23 cellular contexts compared by ENCODE assay signal in genomic region chr4:25368315-25368714, GRCh38.
"Had no signal": no experiment of that assay in that cellular context is flagged by ENCODE, and none has a peak within 500 bp of the region (broad histone marks: within the 10 kb centered on the region; RNA-seq: fewer than 3 reads in every experiment).

No MANE protein-coding gene starts in this region.

- H3K36me3 ChIP-seq: thoracic aorta had no signal

- H3K27ac ChIP-seq: ascending aorta, coronary artery, left lung, sigmoid colon, thoracic aorta, vagina had no signal

- H3K9me3 ChIP-seq: ascending aorta, left lung, sigmoid colon, thoracic aorta, vagina had no signal

- ATAC-seq: activated CD4-positive, CD25-positive, alpha-beta regulatory T cell treated with anti-CD3 and anti-CD28 coated beads, Interleukin-2, amount 50 U/mL, for 24 hours; activated CD8-positive, alpha-beta memory T cell treated with anti-CD3 and anti-CD28 coated beads, Interleukin-2, amount 10 ng/mL, durations not matched to agents 7 days and 5 days; activated CD8-positive, alpha-beta T cell treated with anti-CD3 and anti-CD28 coated beads for 36 hours; left lung had no signal

- H3K27me3 ChIP-seq: ascending aorta, left lung, sigmoid colon, vagina had no signal

- H3K4me3 ChIP-seq: ascending aorta, coronary artery, left lung, sigmoid colon, thoracic aorta, vagina had no signal

- DNase-seq: activated CD4-positive, alpha-beta T cell treated with anti-CD3 and anti-CD28 coated beads, Interleukin-2, amount 10 ng/mL, durations not matched to agents 24 days and 14 days; activated CD8-positive, alpha-beta memory T cell treated with anti-CD3 and anti-CD28 coated beads, Interleukin-2, amount 10 ng/mL, durations not matched to agents 7 days and 5 days; activated CD8-positive, alpha-beta T cell treated with anti-CD3 and anti-CD28 coated beads for 36 hours; activated effector memory CD4-positive, alpha-beta T cell treated with anti-CD3 and anti-CD28 coated beads, Interleukin-2, amount 50 U/mL, for 16 hours; activated naive CD4-positive, alpha-beta T cell treated with anti-CD3 and anti-CD28 coated beads, Interleukin-2, amount 50 U/mL, for 16 hours; activated T-cell treated with anti-CD3 and anti-CD28 coated beads for 4 hours; foreskin fibroblast; immature natural killer cell; left lung; mammary epithelial cell; nephron progenitor cell; sigmoid colon; stimulated activated CD4-positive, alpha-beta T cell treated with anti-CD3 and anti-CD28 coated beads, Interleukin-4, amount 100 ng/mL, for 1 hour; stimulated activated naive CD4-positive, alpha-beta T cell; SW 1271; T-helper 2 cell had no signal

- H3K36me3 Mint-ChIP-seq: activated CD8-positive, alpha-beta memory T cell treated with anti-CD3 and anti-CD28 coated beads, Interleukin-2, amount 10 ng/mL, durations not matched to agents 7 days and 5 days; type B pancreatic cell had no signal

- H3K4me1 ChIP-seq: ascending aorta, left lung, sigmoid colon, vagina had no signal

- H3K4me1 Mint-ChIP-seq: activated CD4-positive, alpha-beta T cell treated with anti-CD3 and anti-CD28 coated beads, Interleukin-2, amount 10 ng/mL, durations not matched to agents 24 days and 14 days; activated CD8-positive, alpha-beta memory T cell treated with anti-CD3 and anti-CD28 coated beads, Interleukin-2, amount 10 ng/mL, durations not matched to agents 7 days and 5 days; central memory CD8-positive, alpha-beta T cell; immature natural killer cell; nephron progenitor cell had no signal

- H3K4me3 Mint-ChIP-seq: activated CD4-positive, alpha-beta T cell treated with anti-CD3 and anti-CD28 coated beads, Interleukin-2, amount 10 ng/mL, durations not matched to agents 24 days and 14 days; activated CD8-positive, alpha-beta memory T cell treated with anti-CD3 and anti-CD28 coated beads, Interleukin-2, amount 10 ng/mL, durations not matched to agents 7 days and 5 days; activated CD8-positive, alpha-beta T cell treated with anti-CD3 and anti-CD28 coated beads for 36 hours; central memory CD8-positive, alpha-beta T cell; immature natural killer cell; nephron progenitor cell; type B pancreatic cell had no signal

- H3K9me3 Mint-ChIP-seq: activated CD4-positive, alpha-beta T cell treated with anti-CD3 and anti-CD28 coated beads, Interleukin-2, amount 10 ng/mL, durations not matched to agents 24 days and 14 days; activated CD8-positive, alpha-beta T cell treated with anti-CD3 and anti-CD28 coated beads for 36 hours; central memory CD8-positive, alpha-beta T cell; immature natural killer cell; nephron progenitor cell; type B pancreatic cell had no signal

- H3K27ac Mint-ChIP-seq: activated CD4-positive, alpha-beta T cell treated with anti-CD3 and anti-CD28 coated beads, Interleukin-2, amount 10 ng/mL, durations not matched to agents 24 days and 14 days; activated CD8-positive, alpha-beta memory T cell treated with anti-CD3 and anti-CD28 coated beads, Interleukin-2, amount 10 ng/mL, durations not matched to agents 7 days and 5 days; activated CD8-positive, alpha-beta T cell treated with anti-CD3 and anti-CD28 coated beads for 36 hours; immature natural killer cell; nephron progenitor cell; type B pancreatic cell had no signal

- H3K27me3 Mint-ChIP-seq: activated CD4-positive, alpha-beta T cell treated with anti-CD3 and anti-CD28 coated beads, Interleukin-2, amount 10 ng/mL, durations not matched to agents 24 days and 14 days; activated CD8-positive, alpha-beta memory T cell treated with anti-CD3 and anti-CD28 coated beads, Interleukin-2, amount 10 ng/mL, durations not matched to agents 7 days and 5 days; activated CD8-positive, alpha-beta T cell treated with anti-CD3 and anti-CD28 coated beads for 36 hours; central memory CD8-positive, alpha-beta T cell; type B pancreatic cell had no signal
